ENCODE assay signal across 25 cellular contexts in the genomic region with DNA sequence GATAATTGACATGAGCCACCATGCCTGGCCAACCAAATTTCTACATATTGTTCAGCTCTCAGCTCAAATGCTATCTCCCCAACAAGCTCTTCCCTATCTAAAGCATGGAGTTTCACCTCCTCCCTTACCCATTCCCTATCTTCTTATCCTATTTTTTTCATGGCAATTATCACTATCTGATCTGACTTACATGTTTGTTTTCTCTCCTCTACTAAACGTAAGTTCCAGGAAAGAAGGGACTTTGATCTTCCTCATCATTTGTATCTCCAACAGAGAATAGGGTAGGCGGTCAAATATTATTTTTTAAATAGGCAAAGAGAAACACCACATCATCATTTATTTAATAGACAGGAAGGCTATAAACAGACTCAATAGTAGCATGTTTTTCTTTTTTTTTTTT.
"Had no signal": no experiment of that assay in that cellular context is flagged by ENCODE, and none has a peak within 500 bp of the region (broad histone marks: within the 10 kb centered on the region; RNA-seq: fewer than 3 reads in every experiment).

No MANE protein-coding gene starts in this region.

- H3K27ac ChIP-seq: ascending aorta, breast epithelium, cardiac muscle cell, colonic mucosa had no signal

- H3K27me3 ChIP-seq: ascending aorta, breast epithelium, cardiac muscle cell, colonic mucosa had no signal

- DNase-seq: activated CD4-positive, alpha-beta memory T cell treated with anti-CD3 and anti-CD28 coated beads, Interleukin-2, amount 10 ng/mL, durations not matched to agents 7 days and 5 days; activated CD4-positive, alpha-beta T cell treated with anti-CD3 and anti-CD28 coated beads for 1 hour; activated CD4-positive, alpha-beta T cell treated with anti-CD3 and anti-CD28 coated beads for 4 hours; activated CD4-positive, alpha-beta T cell treated with anti-CD3 and anti-CD28 coated beads, Interleukin-2, amount 10 ng/mL, durations not matched to agents 7 days and 5 days; activated CD4-positive, alpha-beta T cell treated with anti-CD3 and anti-CD28 coated beads, Interleukin-2, amount 50 U/mL, for 4 hours; activated CD8-positive, alpha-beta memory T cell treated with anti-CD3 and anti-CD28 coated beads, Interleukin-2, amount 50 U/mL, for 48 hours; activated gamma-delta T cell; activated naive CD4-positive, alpha-beta T cell; activated naive CD4-positive, alpha-beta T cell treated with anti-CD3 and anti-CD28 coated beads, Interleukin-2, amount 10 ng/mL, durations not matched to agents 7 days and 5 days; activated naive CD8-positive, alpha-beta T cell treated with anti-CD3 and anti-CD28 coated beads, Interleukin-2, amount 10 ng/mL, durations not matched to agents 7 days and 5 days; activated T-cell treated with anti-CD3 and anti-CD28 coated beads for 4 hours; activated T-cell treated with anti-CD3 and anti-CD28 coated beads, Interleukin-2, amount 50 U/mL, for 24 hours; activated T-cell treated with anti-CD3 and anti-CD28 coated beads, Interleukin-2, amount 50 U/mL, for 72 hours; central memory CD4-positive, alpha-beta T cell; cerebellar nuclear complex; colonic mucosa; effector CD8-positive, alpha-beta T cell; foreskin fibroblast; T-helper 2 cell had no signal

- H3K4me3 ChIP-seq: ascending aorta, breast epithelium, cardiac muscle cell, colonic mucosa had no signal

- H3K4me1 Mint-ChIP-seq: activated CD4-positive, alpha-beta memory T cell treated with anti-CD3 and anti-CD28 coated beads, Interleukin-2, amount 10 ng/mL, durations not matched to agents 7 days and 5 days; activated CD4-positive, alpha-beta T cell treated with anti-CD3 and anti-CD28 coated beads, Interleukin-2, amount 10 ng/mL, durations not matched to agents 7 days and 5 days; activated naive CD4-positive, alpha-beta T cell treated with anti-CD3 and anti-CD28 coated beads, Interleukin-2, amount 10 ng/mL, durations not matched to agents 7 days and 5 days; activated naive CD8-positive, alpha-beta T cell treated with anti-CD3 and anti-CD28 coated beads, Interleukin-2, amount 10 ng/mL, durations not matched to agents 7 days and 5 days; brain; WTC11 had no signal

- H3K27ac Mint-ChIP-seq: activated CD4-positive, alpha-beta memory T cell treated with anti-CD3 and anti-CD28 coated beads, Interleukin-2, amount 10 ng/mL, durations not matched to agents 7 days and 5 days; activated CD4-positive, alpha-beta T cell treated with anti-CD3 and anti-CD28 coated beads, Interleukin-2, amount 10 ng/mL, durations not matched to agents 7 days and 5 days; activated naive CD4-positive, alpha-beta T cell treated with anti-CD3 and anti-CD28 coated beads, Interleukin-2, amount 10 ng/mL, durations not matched to agents 7 days and 5 days; activated naive CD4-positive, alpha-beta T cell treated with anti-CD3 and anti-CD28 coated beads, Interleukin-2, amount 50 U/mL, for 72 hours; activated naive CD8-positive, alpha-beta T cell treated with anti-CD3 and anti-CD28 coated beads, Interleukin-2, amount 10 ng/mL, durations not matched to agents 7 days and 5 days; activated T-cell treated with anti-CD3 and anti-CD28 coated beads, Interleukin-2, amount 50 U/mL, for 24 hours; activated T-cell treated with anti-CD3 and anti-CD28 coated beads, Interleukin-2, amount 50 U/mL, for 72 hours; brain had no signal

- H3K4me1 ChIP-seq: ascending aorta, breast epithelium, colonic mucosa had no signal

- H3K9me3 ChIP-seq: ascending aorta, breast epithelium, colonic mucosa had no signal

- H3K27me3 Mint-ChIP-seq: activated CD4-positive, alpha-beta memory T cell treated with anti-CD3 and anti-CD28 coated beads, Interleukin-2, amount 10 ng/mL, durations not matched to agents 7 days and 5 days; activated naive CD8-positive, alpha-beta T cell treated with anti-CD3 and anti-CD28 coated beads, Interleukin-2, amount 10 ng/mL, durations not matched to agents 7 days and 5 days; activated T-cell treated with anti-CD3 and anti-CD28 coated beads, Interleukin-2, amount 50 U/mL, for 24 hours; brain had no signal

- H3K36me3 Mint-ChIP-seq: activated naive CD4-positive, alpha-beta T cell treated with anti-CD3 and anti-CD28 coated beads, Interleukin-2, amount 10 ng/mL, durations not matched to agents 7 days and 5 days; activated naive CD4-positive, alpha-beta T cell treated with anti-CD3 and anti-CD28 coated beads, Interleukin-2, amount 50 U/mL, for 72 hours; activated naive CD8-positive, alpha-beta T cell treated with anti-CD3 and anti-CD28 coated beads, Interleukin-2, amount 10 ng/mL, durations not matched to agents 7 days and 5 days had no signal

- H3K4me3 Mint-ChIP-seq: activated CD4-positive, alpha-beta memory T cell treated with anti-CD3 and anti-CD28 coated beads, Interleukin-2, amount 10 ng/mL, durations not matched to agents 7 days and 5 days; activated CD4-positive, alpha-beta T cell treated with anti-CD3 and anti-CD28 coated beads, Interleukin-2, amount 10 ng/mL, durations not matched to agents 7 days and 5 days; activated naive CD4-positive, alpha-beta T cell treated with anti-CD3 and anti-CD28 coated beads, Interleukin-2, amount 10 ng/mL, durations not matched to agents 7 days and 5 days; activated naive CD8-positive, alpha-beta T cell treated with anti-CD3 and anti-CD28 coated beads, Interleukin-2, amount 10 ng/mL, durations not matched to agents 7 days and 5 days; activated T-cell treated with anti-CD3 and anti-CD28 coated beads, Interleukin-2, amount 50 U/mL, for 24 hours; activated T-cell treated with anti-CD3 and anti-CD28 coated beads, Interleukin-2, amount 50 U/mL, for 72 hours; brain; WTC11 had no signal

- H3K36me3 ChIP-seq: breast epithelium, cardiac muscle cell, colonic mucosa had no signal

- H3K9me3 Mint-ChIP-seq: activated CD4-positive, alpha-beta memory T cell treated with anti-CD3 and anti-CD28 coated beads, Interleukin-2, amount 10 ng/mL, durations not matched to agents 7 days and 5 days; activated CD4-positive, alpha-beta T cell treated with anti-CD3 and anti-CD28 coated beads, Interleukin-2, amount 10 ng/mL, durations not matched to agents 7 days and 5 days; activated naive CD4-positive, alpha-beta T cell treated with anti-CD3 and anti-CD28 coated beads, Interleukin-2, amount 10 ng/mL, durations not matched to agents 7 days and 5 days; activated naive CD4-positive, alpha-beta T cell treated with anti-CD3 and anti-CD28 coated beads, Interleukin-2, amount 50 U/mL, for 72 hours; activated naive CD8-positive, alpha-beta T cell treated with anti-CD3 and anti-CD28 coated beads, Interleukin-2, amount 10 ng/mL, durations not matched to agents 7 days and 5 days; activated T-cell treated with anti-CD3 and anti-CD28 coated beads, Interleukin-2, amount 50 U/mL, for 24 hours; activated T-cell treated with anti-CD3 and anti-CD28 coated beads, Interleukin-2, amount 50 U/mL, for 72 hours; brain; WTC11 had no signal
